8 cellular contexts compared by ENCODE assay signal in genomic region chr2:73111300-73112025, GRCh38. TPM values are rescaled to one million over a fixed set of nuclear protein-coding genes. Genes with fewer than 3 reads are reported as not detected.
DNase-seq lines count a peak whose midpoint lies in the region; ATAC-seq and TF ChIP-seq lines count a peak whose summit lies in the region.

No MANE protein-coding gene starts in this region.

- H3K36me3 ChIP-seq in naive thymus-derived CD4-positive, alpha-beta T cell (ENCODE audit: control insufficient read depth in 2 of 3, insufficient read depth in 3 of 3, low read length in 3 of 3), result no peaks in the 10 kb centered on the region

- in situ Hi-C loops in ACHN (cut with HindIII; ENCODE audit: low pct_ligation_motif_present, low pct_unique_long_range_greater_than_20kb, low sequenced_read_pairs), result no loop called here

- H3K4me1 ChIP-seq in naive thymus-derived CD4-positive, alpha-beta T cell (ENCODE audit: control insufficient read depth in 2 of 2, insufficient read depth in 2 of 2, low read length in 2 of 2), result peaks cover 4 to 13% of the 10 kb centered on the region in 2 donors

- peak; percentile 54 for ATAC-seq in esophagus mucosa
- no peak for ATAC-seq in naive thymus-derived CD4-positive, alpha-beta T cell
- no peak for ATAC-seq in HG02571 (IDR thresholded peaks at IDR 0.05; ENCODE audit: unreplicated experiment)
- no peak for ATAC-seq in GM21360 (IDR thresholded peaks at IDR 0.05; ENCODE audit: unreplicated experiment)

- H3K9me3 Mint-ChIP-seq in naive thymus-derived CD4-positive, alpha-beta T cell, result no peaks in the 10 kb centered on the region

- CTCF ChIA-PET in naive thymus-derived CD4-positive, alpha-beta T cell (lab: Charles Lee), result interaction anchor here (1.2 to 1.5 kb wide), 3 partner anchors 26 to 101 kb away, joined by 3 to 5 read pairs (median 3); no protein-coding TSS in a partner anchor

- peaks cover 14 to 38% (median 30%) of the 10 kb centered on the region in 7 donors for H3K4me1 Mint-ChIP-seq in naive thymus-derived CD4-positive, alpha-beta T cell

- no peaks in the 10 kb centered on the region for H3K27me3 ChIP-seq in naive thymus-derived CD4-positive, alpha-beta T cell (ENCODE audit: control insufficient read depth in 2 of 2, insufficient read depth in 2 of 2, low read length in 2 of 2)

- intact Hi-C loops in naive thymus-derived CD4-positive, alpha-beta T cell (cut with micrococcal nuclease), result loop anchor here (1.0 to 5.0 kb wide), 5 partner anchors 40 to 276 kb away; partner anchors contain the start of genes ALMS1 (in 2 of the 2), CCT7 (in 1 of the 2), EGR4 (in 1 of the 2) and SFXN5 (in 1 of the 2)

- TF ChIP-seq CTCF in VCaP (conservative IDR thresholded peaks at IDR 0.05), result no peak

- peaks cover 0 to 1% (median 0%) of the 10 kb centered on the region in 5 donors for H3K36me3 Mint-ChIP-seq in naive thymus-derived CD4-positive, alpha-beta T cell

- peak overlapping the region; percentile 68 for H3K4me3 ChIP-seq in naive thymus-derived CD4-positive, alpha-beta T cell (ENCODE audit: low read length)

- peak overlapping the region; percentile 80 to 92 (median 88) for H3K4me3 Mint-ChIP-seq in naive thymus-derived CD4-positive, alpha-beta T cell

- H3K27ac ChIP-seq in VCaP, result peak overlapping the region; percentile 85; the same call in 1 of the 2 replicates
- H3K27ac ChIP-seq in naive thymus-derived CD4-positive, alpha-beta T cell (ENCODE audit: low read depth, low read length), result peak overlapping the region; percentile 61

- no peaks in the 10 kb centered on the region for H3K9me3 ChIP-seq in naive thymus-derived CD4-positive, alpha-beta T cell (ENCODE audit: control insufficient read depth in 2 of 3, low read length in 3 of 3)

- POLR2A ChIA-PET in naive thymus-derived CD4-positive, alpha-beta T cell (lab: Charles Lee), result interaction anchor here (0.5 to 2.2 kb wide), 4 partner anchors 40 to 1892 kb away, joined by 3 to 7 read pairs (median 6); partner anchors contain the start of genes SFXN5 and SMYD5

- peaks cover 0 to 10% (median 0%) of the 10 kb centered on the region in 5 donors for H3K27me3 Mint-ChIP-seq in naive thymus-derived CD4-positive, alpha-beta T cell

- H3K27ac Mint-ChIP-seq in naive thymus-derived CD4-positive, alpha-beta T cell, result peak overlapping the region; percentile 41 to 81 (median 76)

- DNase-seq in ACHN (peak; percentile 95), HCEC 1CT (peak; percentile 53)
- DNase-seq in naive thymus-derived CD4-positive, alpha-beta T cell, result peak in 6 of 9 donors; percentile 3 to 31 (median 8)
- DNase-seq in stimulated activated naive CD4-positive, alpha-beta T cell (lab: John Stamatoyannopoulos, UW), result no peak

RNA-seq across cellular contexts. Expression of gene RAB11FIP5, which starts 1.3 kb away (rescaled TPM):
- 10.4 TPM for total RNA-seq in esophagus mucosa
- total RNA-seq in naive thymus-derived CD4-positive, alpha-beta T cell, result 10 to 100 TPM in 3 of 5 experiments, 1 to 10 TPM in 2; 8.6 to 13.2 (median 11.2) TPM
- 10 to 100 TPM in 1 of 2 donors, 1 to 10 TPM in 1; 5.6 to 12.0 TPM for polyA plus RNA-seq in naive thymus-derived CD4-positive, alpha-beta T cell

RNA-seq across cellular contexts. Expression of gene SFXN5, which starts 40.0 kb away (rescaled TPM):
- total RNA-seq in esophagus mucosa, result 12.2 TPM
- total RNA-seq in naive thymus-derived CD4-positive, alpha-beta T cell, result 10 to 100 TPM in 3 of 5 experiments, 1 to 10 TPM in 2; 8.8 to 17.4 (median 10.9) TPM
- polyA plus RNA-seq in naive thymus-derived CD4-positive, alpha-beta T cell, result 1 to 10 TPM; 2.2 to 4.4 TPM

Comparison
In these comparisons a context has a peak if more than half of its experiments do, and no peak if none do; other contexts are left out.
1. DNase-seq: peak in ACHN (single experiment), HCEC 1CT (single experiment) and naive thymus-derived CD4-positive, alpha-beta T cell (6 of 9); none in stimulated activated naive CD4-positive, alpha-beta T cell (0 of 6).